ENCODE assay signal across 15 cellular contexts in genomic region chr2:73105511-73105971, GRCh38.
"Had no signal": no experiment of that assay in that cellular context is flagged by ENCODE, and none has a peak within 500 bp of the region (broad histone marks: within the 10 kb centered on the region; RNA-seq: fewer than 3 reads in every experiment).

No MANE protein-coding gene starts in this region.

- ATAC-seq: activated CD8-positive, alpha-beta memory T cell treated with anti-CD3 and anti-CD28 coated beads, Interleukin-2, amount 10 ng/mL, durations not matched to agents 7 days and 5 days; activated T-cell treated with anti-CD3 and anti-CD28 coated beads, Interleukin-2, amount 50 U/mL, for 4 hours; left lung had no signal

- H3K36me3 Mint-ChIP-seq: activated CD8-positive, alpha-beta memory T cell treated with anti-CD3 and anti-CD28 coated beads, Interleukin-2, amount 10 ng/mL, durations not matched to agents 7 days and 5 days; activated naive CD8-positive, alpha-beta T cell treated with anti-CD3 and anti-CD28 coated beads for 36 hours; memory B cell had no signal

- H3K27me3 ChIP-seq: breast epithelium, esophagus squamous epithelium, heart left ventricle, stomach, vagina had no signal

- H3K9me3 Mint-ChIP-seq: activated B cell treated with CpG ODN at 0.5 μM for 24 hours; activated naive CD8-positive, alpha-beta T cell treated with anti-CD3 and anti-CD28 coated beads for 36 hours; activated T-cell treated with anti-CD3 and anti-CD28 coated beads, Interleukin-2, amount 50 U/mL, for 4 hours; memory B cell; nephron had no signal

- H3K4me1 Mint-ChIP-seq: activated B cell treated with CpG ODN at 0.5 μM for 24 hours had no signal

- H3K9me3 ChIP-seq: breast epithelium, esophagus squamous epithelium, heart left ventricle, left lung, stomach, vagina had no signal

- DNase-seq: activated B cell treated with CpG ODN at 0.5 μM for 24 hours; activated CD8-positive, alpha-beta memory T cell treated with anti-CD3 and anti-CD28 coated beads, Interleukin-2, amount 10 ng/mL, durations not matched to agents 7 days and 5 days; activated gamma-delta T cell treated with Interleukin-2 at 50 U/mL for 16 hours; activated naive CD8-positive, alpha-beta T cell treated with anti-CD3 and anti-CD28 coated beads for 36 hours; activated T-cell treated with anti-CD3 and anti-CD28 coated beads, Interleukin-2, amount 50 U/mL, for 4 hours; anterior cingulate cortex; esophagus squamous epithelium; foreskin melanocyte; left lung; stomach had no signal

- H3K4me3 Mint-ChIP-seq: activated B cell treated with CpG ODN at 0.5 μM for 24 hours; activated CD8-positive, alpha-beta memory T cell treated with anti-CD3 and anti-CD28 coated beads, Interleukin-2, amount 10 ng/mL, durations not matched to agents 7 days and 5 days; activated naive CD8-positive, alpha-beta T cell treated with anti-CD3 and anti-CD28 coated beads for 36 hours; activated T-cell treated with anti-CD3 and anti-CD28 coated beads, Interleukin-2, amount 50 U/mL, for 4 hours; memory B cell; nephron had no signal

- H3K27ac Mint-ChIP-seq: activated B cell treated with CpG ODN at 0.5 μM for 24 hours; activated CD8-positive, alpha-beta memory T cell treated with anti-CD3 and anti-CD28 coated beads, Interleukin-2, amount 10 ng/mL, durations not matched to agents 7 days and 5 days; activated naive CD8-positive, alpha-beta T cell treated with anti-CD3 and anti-CD28 coated beads for 36 hours; memory B cell; nephron had no signal

- H3K27ac ChIP-seq: breast epithelium, esophagus squamous epithelium, left lung, stomach, vagina had no signal

- H3K36me3 ChIP-seq: breast epithelium, esophagus squamous epithelium, heart left ventricle, left lung, vagina had no signal

- H3K27me3 Mint-ChIP-seq: activated B cell treated with CpG ODN at 0.5 μM for 24 hours; activated naive CD8-positive, alpha-beta T cell treated with anti-CD3 and anti-CD28 coated beads for 36 hours; memory B cell had no signal

- H3K4me3 ChIP-seq: breast epithelium, esophagus squamous epithelium, heart left ventricle, left lung, stomach, vagina had no signal
